Comparison of ENCODE assay signal across 8 cellular contexts in the genomic region with DNA sequence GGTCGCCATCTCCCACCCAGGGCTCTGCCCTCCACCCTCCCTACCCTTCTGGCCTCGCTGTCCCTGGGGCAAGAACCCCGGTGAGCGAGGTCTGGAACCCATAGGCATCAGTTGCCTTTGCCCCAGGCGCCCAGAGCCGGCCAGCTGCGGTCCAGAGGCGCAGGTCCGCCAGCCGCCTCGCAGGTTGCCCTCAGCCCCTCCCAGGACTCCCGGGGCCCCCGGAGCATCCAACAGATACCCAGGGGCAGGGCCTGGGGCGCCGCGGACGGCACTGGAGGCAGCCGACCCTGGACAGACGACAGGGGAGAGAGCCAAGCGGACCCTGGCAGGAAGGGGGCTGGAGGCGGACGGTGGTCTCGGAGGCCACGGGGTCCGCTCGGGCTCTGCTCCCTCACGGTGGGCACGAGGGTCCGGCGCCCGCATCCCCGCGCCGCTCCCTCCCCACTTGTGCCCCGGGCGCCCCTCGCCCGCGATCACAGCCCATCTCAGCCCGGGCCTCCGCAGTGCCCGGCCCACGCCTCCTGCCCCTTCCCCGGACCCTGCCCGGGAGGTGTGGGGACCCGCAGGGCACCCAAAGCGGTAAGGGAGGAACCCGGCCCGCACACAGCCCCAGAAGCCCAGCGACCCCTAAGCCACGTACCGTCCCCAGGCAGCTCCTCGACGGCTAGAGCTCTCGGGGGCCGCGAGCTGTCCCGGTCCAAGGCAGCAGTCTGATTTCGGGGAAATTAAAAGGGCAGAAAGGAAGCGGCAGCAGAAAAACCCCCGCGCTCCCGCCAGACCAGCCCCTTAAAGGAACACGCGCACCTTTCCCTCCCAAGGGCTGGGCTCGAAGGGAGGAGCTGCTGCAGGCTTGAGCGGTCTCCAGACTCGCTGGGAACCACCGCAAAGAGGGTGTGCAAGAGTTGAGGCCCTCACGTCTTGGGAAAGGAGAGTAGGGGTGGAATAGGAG. TPM values are rescaled to one million over a fixed set of nuclear protein-coding genes. Genes with fewer than 3 reads are reported as not detected.
A peak's percentile ranks its signal among the peaks of the same experiment; 100 is the strongest.
DNase-seq lines count a peak whose midpoint lies in the region; ATAC-seq and TF ChIP-seq lines count a peak whose summit lies in the region.

A gene with protein sequence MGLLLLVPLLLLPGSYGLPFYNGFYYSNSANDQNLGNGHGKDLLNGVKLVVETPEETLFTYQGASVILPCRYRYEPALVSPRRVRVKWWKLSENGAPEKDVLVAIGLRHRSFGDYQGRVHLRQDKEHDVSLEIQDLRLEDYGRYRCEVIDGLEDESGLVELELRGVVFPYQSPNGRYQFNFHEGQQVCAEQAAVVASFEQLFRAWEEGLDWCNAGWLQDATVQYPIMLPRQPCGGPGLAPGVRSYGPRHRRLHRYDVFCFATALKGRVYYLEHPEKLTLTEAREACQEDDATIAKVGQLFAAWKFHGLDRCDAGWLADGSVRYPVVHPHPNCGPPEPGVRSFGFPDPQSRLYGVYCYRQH (minus strand): TSS at position 726 of the 949 bp plus-strand sequence. CDS start 8,246 bp downstream, outside the sequence.

- ATAC-seq in GM21447 (IDR thresholded peaks at IDR 0.05; ENCODE audit: unreplicated experiment) (peak; percentile 55), left ventricle myocardium superior (peak; percentile 11), gastrocnemius medialis (peak in 1 of 2 donors; percentile 20), HG03378 (IDR thresholded peaks at IDR 0.05; ENCODE audit: unreplicated experiment) (no peak), GM21825 (IDR thresholded peaks at IDR 0.05; ENCODE audit: unreplicated experiment) (no peak)

- TF ChIP-seq CTCF in Peyer's patch (IDR thresholded peaks at IDR 0.05) (no peak), gastrocnemius medialis (IDR thresholded peaks at IDR 0.05 in 4 of 5, conservative IDR thresholded peaks at IDR 0.05 in 1 of 5) (no peak)

- no peaks in the 10 kb centered on the region for H3K9me3 ChIP-seq in Peyer's patch
- no peaks in the 10 kb centered on the region for H3K9me3 ChIP-seq in gastrocnemius medialis

- in situ Hi-C loops in gastrocnemius medialis (cut with MboI; ENCODE audit: low sequenced_read_pairs in 4 of 4): loop anchor here in 2 of 4 donors (10.0 kb wide), 2 partner anchors 280 to 290 kb away; no protein-coding TSS in a partner anchor

- peaks cover 0 to 6% of the 10 kb centered on the region in 2 donors for H3K27me3 ChIP-seq in Peyer's patch
- H3K27me3 ChIP-seq in gastrocnemius medialis: peaks cover 10 to 15% (median 14%) of the 10 kb centered on the region in 3 donors

- peaks cover 0 to 23% (median 20%) of the 10 kb centered on the region in 4 donors for H3K4me1 ChIP-seq in Peyer's patch
- peaks cover 12 to 52% of the 10 kb centered on the region in 2 donors for H3K4me1 ChIP-seq in gastrocnemius medialis

- TF ChIP-seq POLR2A in Peyer's patch (IDR thresholded peaks at IDR 0.05) (no peak), gastrocnemius medialis (IDR thresholded peaks at IDR 0.05) (peak in 1 of 2 donors; percentile 10)

- H3K4me3 ChIP-seq in Peyer's patch (peak within 1 kb of the TSS; percentile 39 to 64 (median 56)), gastrocnemius medialis (peak within 1 kb of the TSS; percentile 33 to 67 (median 56))

- H3K27ac ChIP-seq in Peyer's patch: peak within 1 kb of the TSS in 1 of 4 donors; percentile 60
- peak within 1 kb of the TSS in 2 of 4 donors; percentile 4 to 79 for H3K27ac ChIP-seq in gastrocnemius medialis

- no peaks in the 10 kb centered on the region for H3K36me3 ChIP-seq in Peyer's patch
- H3K36me3 ChIP-seq in gastrocnemius medialis: peaks cover 0 to 14% of the 10 kb centered on the region in 2 donors

- intact Hi-C loops in left ventricle myocardium superior (cut with micrococcal nuclease) (loop anchor here (10.0 kb wide), 1 partner anchor 280 kb away; no protein-coding TSS in a partner anchor), gastrocnemius medialis (cut with DNase I; ENCODE audit: low total_unique reads) (loop anchor here (2.0 to 5.0 kb wide), 3 partner anchors 122 to 277 kb away; a partner anchor contains a TSS)

- DNase-seq in AG08395 (ENCODE audit: low spot score) (peak; percentile 62), Peyer's patch (peak in 2 of 3 donors; percentile 32 to 56), left ventricle myocardium superior (peak; percentile 45), gastrocnemius medialis (no peak)
- DNase-seq in activated effector memory CD4-positive, alpha-beta T cell treated with anti-CD3 and anti-CD28 coated beads, Interleukin-2, amount 50 U/mL, for 16 hours: peak; percentile 89

RNA-seq across cellular contexts. Expression of the gene that starts here (rescaled TPM):
- 10 to 100 TPM in 1 of 4 donors, 1 to 10 TPM in 3; 3.7 to 21.5 (median 5.6) TPM for total RNA-seq in Peyer's patch
- 2.0 TPM for total RNA-seq in left ventricle myocardium superior
- 1 to 10 TPM; 1.7 to 5.2 (median 2.1) TPM for total RNA-seq in gastrocnemius medialis

Comparison
In these comparisons a context has a peak if more than half of its experiments do, and no peak if none do; other contexts are left out.
1. DNase-seq: peak in AG08395 (single experiment), Peyer's patch (2 of 3), activated effector memory CD4-positive, alpha-beta T cell treated with anti-CD3 and anti-CD28 coated beads, Interleukin-2, amount 50 U/mL, for 16 hours (single experiment) and left ventricle myocardium superior (single experiment); none in gastrocnemius medialis (0 of 2).
2. ATAC-seq: peak in GM21447 (single experiment) and left ventricle myocardium superior (single experiment); none in HG03378 (single experiment) and GM21825 (single experiment).